Comparison of ENCODE assay signal across 1 cellular context in genomic region chr1:154874465-154874864, GRCh38.
TF ChIP-seq lines count a peak whose summit lies in the region.

No MANE protein-coding gene starts in this region.

TF ChIP-seq in GM12878, 131 proteins besides CTCF, POLR2A, EP300 and RAD21 (continued from another document):
- TF ChIP-seq, protein P1, sequence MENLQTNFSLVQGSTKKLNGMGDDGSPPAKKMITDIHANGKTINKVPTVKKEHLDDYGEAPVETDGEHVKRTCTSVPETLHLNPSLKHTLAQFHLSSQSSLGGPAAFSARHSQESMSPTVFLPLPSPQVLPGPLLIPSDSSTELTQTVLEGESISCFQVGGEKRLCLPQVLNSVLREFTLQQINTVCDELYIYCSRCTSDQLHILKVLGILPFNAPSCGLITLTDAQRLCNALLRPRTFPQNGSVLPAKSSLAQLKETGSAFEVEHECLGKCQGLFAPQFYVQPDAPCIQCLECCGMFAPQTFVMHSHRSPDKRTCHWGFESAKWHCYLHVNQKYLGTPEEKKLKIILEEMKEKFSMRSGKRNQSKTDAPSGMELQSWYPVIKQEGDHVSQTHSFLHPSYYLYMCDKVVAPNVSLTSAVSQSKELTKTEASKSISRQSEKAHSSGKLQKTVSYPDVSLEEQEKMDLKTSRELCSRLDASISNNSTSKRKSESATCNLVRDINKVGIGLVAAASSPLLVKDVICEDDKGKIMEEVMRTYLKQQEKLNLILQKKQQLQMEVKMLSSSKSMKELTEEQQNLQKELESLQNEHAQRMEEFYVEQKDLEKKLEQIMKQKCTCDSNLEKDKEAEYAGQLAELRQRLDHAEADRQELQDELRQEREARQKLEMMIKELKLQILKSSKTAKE (IDR thresholded peaks at IDR 0.05; ENCODE audit: low read depth, poor library complexity, severe bottlenecking) = peak; percentile 66
- peak; percentile 35; the same call in 1 of the 2 replicates for TF ChIP-seq RUNX3 (IDR thresholded peaks at IDR 0.05; ENCODE audit: low read length)
